8 cellular contexts compared by ENCODE assay signal in genomic region chr21:33976082-33976979, GRCh38.
DNase-seq lines count a peak whose midpoint lies in the region; ATAC-seq and TF ChIP-seq lines count a peak whose summit lies in the region.

No MANE protein-coding gene starts in this region.

- H3K36me3 Mint-ChIP-seq in activated naive CD8-positive, alpha-beta T cell treated with anti-CD3 and anti-CD28 coated beads, Interleukin-2, amount 50 U/mL, for 24 hours (ENCODE audit: low read depth): peaks cover 5% of the 10 kb centered on the region

- H3K4me3 Mint-ChIP-seq in activated naive CD8-positive, alpha-beta T cell treated with anti-CD3 and anti-CD28 coated beads, Interleukin-2, amount 50 U/mL, for 24 hours: peak overlapping the region; percentile 76

- peak overlapping the region; percentile 10 for H2AFZ ChIP-seq in hepatocyte

- no peaks in the 10 kb centered on the region for H3K27me3 Mint-ChIP-seq in activated naive CD8-positive, alpha-beta T cell treated with anti-CD3 and anti-CD28 coated beads, Interleukin-2, amount 50 U/mL, for 24 hours

- H3K9me3 Mint-ChIP-seq in activated naive CD8-positive, alpha-beta T cell treated with anti-CD3 and anti-CD28 coated beads, Interleukin-2, amount 50 U/mL, for 24 hours: no peaks in the 10 kb centered on the region

- H3K27ac Mint-ChIP-seq in activated naive CD8-positive, alpha-beta T cell treated with anti-CD3 and anti-CD28 coated beads, Interleukin-2, amount 50 U/mL, for 24 hours: peak overlapping the region; percentile 99

- H3K27me3 ChIP-seq in hepatocyte: no peaks in the 10 kb centered on the region

- peaks cover 80% of the 10 kb centered on the region for H3K4me1 Mint-ChIP-seq in activated naive CD8-positive, alpha-beta T cell treated with anti-CD3 and anti-CD28 coated beads, Interleukin-2, amount 50 U/mL, for 24 hours

- H3K4me1 ChIP-seq in hepatocyte (ENCODE audit: insufficient read depth): peaks cover 20% of the 10 kb centered on the region

- DNase-seq in CD1c-positive myeloid dendritic cell (ENCODE audit: extremely low spot score) (peak; percentile 93), SKM-1 (lab: John Stamatoyannopoulos, UW; ENCODE audit: unreplicated experiment) (peak; percentile 93), hepatocyte (ENCODE audit: low spot score) (peak; percentile 68), COR-L47 (lab: John Stamatoyannopoulos, UW) (no peak)
- peak; percentile 59 for DNase-seq in activated naive CD8-positive, alpha-beta T cell treated with anti-CD3 and anti-CD28 coated beads, Interleukin-2, amount 50 U/mL, for 24 hours
- DNase-seq in stimulated activated CD4-positive, alpha-beta T cell treated with anti-CD3 and anti-CD28 coated beads, Interleukin-4, amount 100 ng/mL, for 24 hours: peak; percentile 65

- H3K9me3 ChIP-seq in hepatocyte (ENCODE audit: low read depth): no peaks in the 10 kb centered on the region

- no peaks in the 10 kb centered on the region for H3K9me2 ChIP-seq in hepatocyte (replicated peaks; ENCODE audit: insufficient read depth)

- H3K36me3 ChIP-seq in hepatocyte (replicated peaks; ENCODE audit: insufficient read depth, low read depth): no peaks in the 10 kb centered on the region

- TF ChIP-seq CTCF in hepatocyte (IDR thresholded peaks at IDR 0.05; ENCODE audit: poor library complexity): no peak

- H4K20me1 ChIP-seq in hepatocyte (ENCODE audit: insufficient read depth, poor library complexity, severe bottlenecking): no peaks in the 10 kb centered on the region

- no peak overlapping the region for H3K4me3 ChIP-seq in hepatocyte

- ATAC-seq in GM19438 (IDR thresholded peaks at IDR 0.05; ENCODE audit: low read depth, unreplicated experiment) (peak; percentile 50), HG03432 (IDR thresholded peaks at IDR 0.05; ENCODE audit: unreplicated experiment) (peak; percentile 57)
- peak; percentile 60 for ATAC-seq in activated naive CD8-positive, alpha-beta T cell treated with anti-CD3 and anti-CD28 coated beads, Interleukin-2, amount 50 U/mL, for 24 hours

- 44% methylated on average over 14 of the region's 14 CpGs for WGBS in hepatocyte (ENCODE audit: low lambda C conversion rate, missing lambda C conversion rate)

- peak overlapping the region; percentile 90 for H3K27ac ChIP-seq in hepatocyte

- no peaks in the 10 kb centered on the region for H3K79me2 ChIP-seq in hepatocyte

- peak overlapping the region; percentile 55 for H3K4me2 ChIP-seq in hepatocyte
